ENCODE assay signal across 28 cellular contexts in the genomic region with DNA sequence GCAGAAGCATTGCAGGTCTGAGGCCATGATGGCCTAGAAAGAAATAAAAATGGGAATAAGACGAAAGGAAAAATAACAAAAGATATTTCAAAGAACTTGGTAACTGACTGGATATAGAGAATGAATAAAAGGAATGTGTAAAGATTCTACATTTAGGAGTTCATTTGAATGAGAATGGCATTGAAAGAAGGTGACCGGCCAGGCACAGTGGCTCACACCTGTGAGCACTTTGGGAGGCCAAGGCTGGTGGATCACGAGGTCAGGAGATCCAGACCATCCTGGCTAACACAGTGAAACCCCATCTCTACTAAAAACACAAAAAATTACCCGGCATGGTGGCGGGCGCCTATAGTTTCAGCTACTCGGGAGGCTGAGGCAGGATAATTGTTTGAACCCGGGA.
"Had no signal": no experiment of that assay in that cellular context is flagged by ENCODE, and none has a peak within 500 bp of the region (broad histone marks: within the 10 kb centered on the region; RNA-seq: fewer than 3 reads in every experiment).

No MANE protein-coding gene starts in this region.

- DNase-seq: activated CD4-positive, alpha-beta T cell treated with anti-CD3 and anti-CD28 coated beads, Interleukin-2, amount 10 ng/mL, durations not matched to agents 24 days and 14 days; activated CD4-positive, alpha-beta T cell treated with anti-CD3 and anti-CD28 coated beads, Interleukin-2, amount 50 U/mL, for 48 hours; activated CD8-positive, alpha-beta T cell treated with anti-CD3 and anti-CD28 coated beads, Interleukin-2, amount 10 ng/mL, durations not matched to agents 7 days and 5 days; activated gamma-delta T cell; activated naive CD4-positive, alpha-beta T cell treated with Interleukin-2 at 50 U/mL for 16 hours; activated naive CD8-positive, alpha-beta T cell treated with anti-CD3 and anti-CD28 coated beads, Interleukin-2, amount 10 ng/mL, durations not matched to agents 7 days and 5 days; activated T-cell treated with anti-CD3 and anti-CD28 coated beads, Interleukin-2, amount 50 U/mL, for 24 hours; adrenal gland; caudate nucleus; cerebellar nuclear complex; Karpas-422; NCI-H1105 treated with DMSO at 0.1 percent for 48 hours; NCI-H1436; NCI-H1694; NCI-H1930; NCI-H2081 treated with DMSO at 0.1 percent for 48 hours; NCI-H345; NCI-H524 treated with DMSO at 0.1 percent for 48 hours; SHP77; SJCRH30; T1000; WERI-Rb-1 had no signal

- ATAC-seq: activated CD8-positive, alpha-beta T cell treated with anti-CD3 and anti-CD28 coated beads, Interleukin-2, amount 10 ng/mL, durations not matched to agents 7 days and 5 days; Panc1 had no signal

- H3K27me3 ChIP-seq: adrenal gland, SJCRH30 had no signal

- H3K27ac Mint-ChIP-seq: activated CD4-positive, alpha-beta T cell treated with anti-CD3 and anti-CD28 coated beads, Interleukin-2, amount 10 ng/mL, durations not matched to agents 24 days and 14 days; activated CD8-positive, alpha-beta T cell treated with anti-CD3 and anti-CD28 coated beads, Interleukin-2, amount 10 ng/mL, durations not matched to agents 7 days and 5 days; activated naive CD4-positive, alpha-beta T cell treated with anti-CD3 and anti-CD28 coated beads, Interleukin-2, amount 50 U/mL, for 24 hours; activated naive CD8-positive, alpha-beta T cell treated with anti-CD3 and anti-CD28 coated beads, Interleukin-2, amount 10 ng/mL, durations not matched to agents 7 days and 5 days; activated T-cell treated with anti-CD3 and anti-CD28 coated beads, Interleukin-2, amount 50 U/mL, for 24 hours; activated T-helper 2 cell treated with anti-CD3 and anti-CD28 coated beads, Interferon-gamma antibody, Interleukin-2, Interleukin-4, amounts not matched to agents 10 μg/mL and 5 μg/mL and 100 μg/mL, durations not matched to agents 14 hours and 24 hours and 36 hours; brain had no signal

- H3K27me3 Mint-ChIP-seq: activated CD4-positive, alpha-beta T cell treated with anti-CD3 and anti-CD28 coated beads, Interleukin-2, amount 10 ng/mL, durations not matched to agents 24 days and 14 days; activated naive CD4-positive, alpha-beta T cell treated with anti-CD3 and anti-CD28 coated beads, Interleukin-2, amount 50 U/mL, for 24 hours; activated naive CD8-positive, alpha-beta T cell treated with anti-CD3 and anti-CD28 coated beads, Interleukin-2, amount 10 ng/mL, durations not matched to agents 7 days and 5 days; activated T-cell treated with anti-CD3 and anti-CD28 coated beads, Interleukin-2, amount 50 U/mL, for 24 hours; brain had no signal

- H3K4me3 ChIP-seq: adrenal gland, SJCRH30, SK-N-MC had no signal

- H3K27ac ChIP-seq: adrenal gland, SJCRH30, SK-N-MC, WERI-Rb-1 had no signal

- H3K4me1 Mint-ChIP-seq: activated naive CD4-positive, alpha-beta T cell treated with anti-CD3 and anti-CD28 coated beads, Interleukin-2, amount 50 U/mL, for 24 hours; brain had no signal

- H3K4me3 Mint-ChIP-seq: activated CD4-positive, alpha-beta T cell treated with anti-CD3 and anti-CD28 coated beads, Interleukin-2, amount 10 ng/mL, durations not matched to agents 24 days and 14 days; activated CD8-positive, alpha-beta T cell treated with anti-CD3 and anti-CD28 coated beads, Interleukin-2, amount 10 ng/mL, durations not matched to agents 7 days and 5 days; activated naive CD4-positive, alpha-beta T cell treated with anti-CD3 and anti-CD28 coated beads, Interleukin-2, amount 50 U/mL, for 24 hours; activated naive CD8-positive, alpha-beta T cell treated with anti-CD3 and anti-CD28 coated beads, Interleukin-2, amount 10 ng/mL, durations not matched to agents 7 days and 5 days; activated T-cell treated with anti-CD3 and anti-CD28 coated beads, Interleukin-2, amount 50 U/mL, for 24 hours had no signal

- H3K9me3 ChIP-seq: adrenal gland, SJCRH30 had no signal

- H3K4me1 ChIP-seq: adrenal gland, SJCRH30 had no signal

- H3K9me3 Mint-ChIP-seq: activated CD4-positive, alpha-beta T cell treated with anti-CD3 and anti-CD28 coated beads, Interleukin-2, amount 10 ng/mL, durations not matched to agents 24 days and 14 days; activated naive CD4-positive, alpha-beta T cell treated with anti-CD3 and anti-CD28 coated beads, Interleukin-2, amount 50 U/mL, for 24 hours; activated naive CD8-positive, alpha-beta T cell treated with anti-CD3 and anti-CD28 coated beads, Interleukin-2, amount 10 ng/mL, durations not matched to agents 7 days and 5 days; activated T-cell treated with anti-CD3 and anti-CD28 coated beads, Interleukin-2, amount 50 U/mL, for 24 hours; activated T-helper 2 cell treated with anti-CD3 and anti-CD28 coated beads, Interferon-gamma antibody, Interleukin-2, Interleukin-4, amounts not matched to agents 10 μg/mL and 5 μg/mL and 100 μg/mL, durations not matched to agents 14 hours and 24 hours and 36 hours; brain had no signal

- FAIRE-seq: bronchial epithelial cell had no signal

- H3K36me3 Mint-ChIP-seq: activated naive CD8-positive, alpha-beta T cell treated with anti-CD3 and anti-CD28 coated beads, Interleukin-2, amount 10 ng/mL, durations not matched to agents 7 days and 5 days had no signal
